ENCODE assay signal across 26 cellular contexts in genomic region chr3:130243808-130244207, GRCh38.
"Had no signal": no experiment of that assay in that cellular context is flagged by ENCODE, and none has a peak within 500 bp of the region (broad histone marks: within the 10 kb centered on the region; RNA-seq: fewer than 3 reads in every experiment).

No MANE protein-coding gene starts in this region.

- H3K4me1 ChIP-seq: stomach, suprapubic skin, testis, thyroid gland, tibial artery, tibial nerve, transverse colon, upper lobe of left lung, upper lobe of right lung, uterus, vagina had no signal

- H3K9me3 ChIP-seq: stomach, suprapubic skin, testis, thoracic aorta, thyroid gland, tibial artery, tibial nerve, transverse colon, upper lobe of left lung, upper lobe of right lung, uterus, vagina had no signal

- H3K4me3 ChIP-seq: stomach, suprapubic skin, testis, thoracic aorta, thyroid gland, tibial artery, tibial nerve, transverse colon, upper lobe of left lung, upper lobe of right lung, uterus, vagina had no signal

- DNase-seq: stimulated activated CD4-positive, alpha-beta T cell treated with anti-CD3 and anti-CD28 coated beads, Interleukin-2, amount 100 ng/mL, for 48 hours; stimulated activated CD4-positive, alpha-beta T cell treated with anti-CD3 and anti-CD28 coated beads, Interleukin-4, amount 100 ng/mL, for 1 hour; stimulated activated CD4-positive, alpha-beta T cell treated with anti-CD3 and anti-CD28 coated beads, Interleukin-4, amount 100 ng/mL, for 24 hours; stimulated activated CD4-positive, alpha-beta T cell treated with anti-CD3 and anti-CD28 coated beads, Interleukin-4, amount 100 ng/mL, for 4 hours; stimulated activated CD8-positive, alpha-beta memory T cell treated with anti-CD3 and anti-CD28 coated beads, Interleukin-4, amount 100 ng/mL, for 48 hours; stimulated activated naive B cell treated with anti-CD40 and anti-IgM and Interleukin-4, amounts not matched to agents 10 μg/mL and 1 μg/mL and 100 μg/mL, for 72 hours; stimulated activated naive CD4-positive, alpha-beta T cell; stimulated activated naive CD4-positive, alpha-beta T cell treated with Interleukin-2 at 50 U/mL for 16 hours; stimulated activated naive CD8-positive, alpha-beta T cell treated with anti-CD3 and anti-CD28 coated beads, Interleukin-15, amount 100 ng/mL, for 72 hours; stimulated activated naive CD8-positive, alpha-beta T cell treated with anti-CD3 and anti-CD28 coated beads, Interleukin-15, Interleukin-2, amounts not matched to agents 100 U/mL and 50 U/mL, for 24 hours; stomach; substantia nigra; testis; thyroid gland; tibial artery; transverse colon; trophoblast cell; upper lobe of left lung; upper lobe of right lung; uterus had no signal

- H3K36me3 ChIP-seq: stomach, suprapubic skin, thoracic aorta, thyroid gland, tibial artery, tibial nerve, transverse colon, upper lobe of left lung, upper lobe of right lung, uterus, vagina had no signal

- H3K27ac ChIP-seq: stomach, suprapubic skin, testis, thoracic aorta, thyroid gland, tibial artery, tibial nerve, transverse colon, upper lobe of left lung, upper lobe of right lung, uterus, vagina had no signal

- H3K27me3 ChIP-seq: stomach, suprapubic skin, testis, thyroid gland, tibial artery, tibial nerve, transverse colon, upper lobe of left lung, upper lobe of right lung, uterus, vagina had no signal

- ATAC-seq: stimulated activated effector memory CD8-positive, alpha-beta T cell treated with anti-CD3 and anti-CD28 coated beads, Interleukin-12 subunit alpha, Interleukin-12 subunit beta, amount 100 ng/mL, for 72 hours; stimulated activated memory B cell treated with anti-CD40 and anti-IgM and Interleukin-4, amounts not matched to agents 10 μg/mL and 1 μg/mL and 100 μg/mL, for 72 hours; stimulated activated naive B cell treated with anti-CD40 and anti-IgM and Interleukin-4, amounts not matched to agents 10 μg/mL and 1 μg/mL and 100 μg/mL, for 72 hours; stimulated activated naive CD8-positive, alpha-beta T cell treated with anti-CD3 and anti-CD28 coated beads, Interleukin-15, amount 100 ng/mL, for 72 hours; stimulated activated naive CD8-positive, alpha-beta T cell treated with anti-CD3 and anti-CD28 coated beads, Interleukin-15, Interleukin-2, amounts not matched to agents 100 U/mL and 50 U/mL, for 24 hours had no signal
